In the genomic region with DNA sequence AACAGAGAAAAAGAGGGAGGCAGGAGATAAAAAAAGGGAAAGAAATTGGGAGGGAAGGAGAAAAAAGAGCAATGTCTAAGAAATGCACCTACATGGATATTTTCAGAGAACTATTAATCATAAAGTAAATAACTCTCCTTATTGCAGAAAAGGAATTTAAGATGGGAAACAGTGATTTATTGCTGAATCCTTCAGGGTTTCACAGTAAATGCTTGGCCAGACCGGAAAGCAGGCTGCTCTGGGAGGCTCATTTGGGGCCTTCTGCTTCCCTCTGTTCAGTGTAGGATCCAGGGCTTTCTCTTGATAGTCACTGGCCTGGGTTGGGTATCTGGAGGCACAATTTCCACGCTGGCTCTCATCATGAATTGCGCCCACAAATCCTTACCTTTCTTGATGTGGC, we compare ENCODE assay signal across 24 cellular contexts.
"Had no signal": no experiment of that assay in that cellular context is flagged by ENCODE, and none has a peak within 500 bp of the region (broad histone marks: within the 10 kb centered on the region; RNA-seq: fewer than 3 reads in every experiment).

No MANE protein-coding gene starts in this region.

- H3K4me2 ChIP-seq: neural progenitor cell had no signal

- DNase-seq: activated CD4-positive, alpha-beta T cell treated with anti-CD3 and anti-CD28 coated beads for 48 hours; activated CD4-positive, alpha-beta T cell treated with anti-CD3 and anti-CD28 coated beads, Interleukin-2, amount 50 U/mL, for 48 hours; activated CD8-positive, alpha-beta memory T cell treated with anti-CD3 and anti-CD28 coated beads for 24 hours; activated effector memory CD4-positive, alpha-beta T cell treated with Interleukin-2 at 50 U/mL for 16 hours; activated naive CD4-positive, alpha-beta T cell treated with anti-CD3 and anti-CD28 coated beads for 36 hours; activated naive CD8-positive, alpha-beta T cell treated with anti-CD3 and anti-CD28 coated beads for 36 hours; adrenal gland; caudate nucleus; cortex of kidney; effector memory CD8-positive, alpha-beta T cell; foreskin melanocyte; heart right ventricle; left ventricle myocardium inferior; mesendoderm; natural killer cell; occipital lobe; right cardiac atrium; stimulated activated CD4-positive, alpha-beta T cell treated with anti-CD3 and anti-CD28 coated beads, Interleukin-15, amount 100 ng/mL, for 24 hours; stimulated activated CD4-positive, alpha-beta T cell treated with anti-CD3 and anti-CD28 coated beads, Interleukin-2, amount 100 ng/mL, for 24 hours; stimulated activated naive CD4-positive, alpha-beta T cell; upper lobe of right lung had no signal

- H3K4me3 ChIP-seq: adrenal gland, heart right ventricle, left ventricle myocardium inferior, lung, neural progenitor cell, upper lobe of right lung had no signal

- H3K4me1 ChIP-seq: adrenal gland, heart right ventricle, left ventricle myocardium inferior, neural progenitor cell, upper lobe of right lung had no signal

- H3K27ac ChIP-seq: adrenal gland, heart right ventricle, left ventricle myocardium inferior, neural progenitor cell, upper lobe of right lung, VCaP had no signal

- H3K36me3 ChIP-seq: adrenal gland, heart right ventricle, left ventricle myocardium inferior, neural progenitor cell, upper lobe of right lung had no signal

- H3K9ac ChIP-seq: neural progenitor cell had no signal

- H3K9me3 ChIP-seq: adrenal gland, left ventricle myocardium inferior, upper lobe of right lung had no signal

- H2AFZ ChIP-seq: neural progenitor cell had no signal

- H3K27me3 ChIP-seq: adrenal gland, heart right ventricle, neural progenitor cell, upper lobe of right lung had no signal
